ENCODE assay signal across 20 cellular contexts in the genomic region with DNA sequence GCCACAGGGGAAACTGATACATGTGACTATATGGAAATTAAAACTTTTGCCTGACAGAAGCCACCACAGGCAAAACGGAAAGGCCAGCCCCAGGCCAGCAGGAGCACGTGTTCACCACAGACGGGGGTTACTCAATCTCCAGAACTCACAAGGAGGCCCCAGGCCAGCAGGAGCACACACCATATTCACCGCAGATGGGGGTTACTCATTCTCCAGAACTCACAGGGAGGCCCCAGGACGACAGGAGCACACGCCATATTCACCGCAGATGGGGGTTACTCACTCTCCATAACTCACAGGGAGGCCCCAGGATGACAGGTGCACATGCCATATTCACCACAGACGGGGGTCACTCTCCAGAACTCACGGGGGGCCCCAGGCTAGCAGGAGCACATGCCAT.
DNase-seq lines count a peak whose midpoint lies in the region; ATAC-seq and TF ChIP-seq lines count a peak whose summit lies in the region.
"Had no signal": no experiment of that assay in that cellular context is flagged by ENCODE, and none has a peak within 500 bp of the region (broad histone marks: within the 10 kb centered on the region; RNA-seq: fewer than 3 reads in every experiment).

No MANE protein-coding gene starts in this region.

- CTCF ChIA-PET in activated CD8-positive, alpha-beta T cell treated with anti-CD3 and anti-CD28 coated beads for 36 hours (lab: Charles Lee), result no interaction called here
- CTCF ChIA-PET in GM10248 (lab: Yijun Ruan, JAX), result no interaction called here

- ATAC-seq in stimulated activated naive B cell treated with anti-CD40 and anti-IgM and Interleukin-4, amounts not matched to agents 10 μg/mL and 1 μg/mL and 100 μg/mL, for 72 hours (replicated peaks), result no peak
- no peak for ATAC-seq in activated CD8-positive, alpha-beta T cell treated with anti-CD3 and anti-CD28 coated beads for 36 hours
- no peak for ATAC-seq in HG03095 (IDR thresholded peaks at IDR 0.05; ENCODE audit: unreplicated experiment)
- ATAC-seq: body of pancreas; CD8-positive, alpha-beta T cell; Panc1; stimulated activated memory B cell treated with anti-CD40 and anti-IgM and Interleukin-4, amounts not matched to agents 10 μg/mL and 1 μg/mL and 100 μg/mL, for 72 hours had no signal

- DNase-seq in activated T-cell treated with anti-CD3 and anti-CD28 coated beads, Interleukin-2, amount 50 U/mL, for 24 hours, result no peak
- DNase-seq in activated T-cell treated with anti-CD3 and anti-CD28 coated beads, Interleukin-2, amount 50 U/mL, for 48 hours, result no peak
- DNase-seq in NB4 (ENCODE audit: low read depth), result peak; percentile 98
- DNase-seq in astrocyte of the spinal cord (ENCODE audit: low read depth, low spot score), result peak; percentile 89
- no peak for DNase-seq in stimulated activated naive B cell treated with anti-CD40 and anti-IgM and Interleukin-4, amounts not matched to agents 10 μg/mL and 1 μg/mL and 100 μg/mL, for 72 hours
- DNase-seq in activated CD8-positive, alpha-beta T cell treated with anti-CD3 and anti-CD28 coated beads for 36 hours, result no peak
- no peak for DNase-seq in GM10248 (ENCODE audit: extremely low spot score)
- DNase-seq: 8988T; activated CD4-positive, alpha-beta T cell treated with anti-CD3 and anti-CD28 coated beads, Interleukin-2, amount 50 U/mL, for 1 hour; activated naive CD4-positive, alpha-beta T cell treated with anti-CD3 and anti-CD28 coated beads for 36 hours; body of pancreas; CD8-positive, alpha-beta T cell; DMS79 treated with DMSO at 0.1 percent for 48 hours; left ventricle myocardium inferior; NCI-H774; retina had no signal

- peaks cover 46% of the 10 kb centered on the region for H3K36me3 Mint-ChIP-seq in activated T-cell treated with anti-CD3 and anti-CD28 coated beads, Interleukin-2, amount 50 U/mL, for 24 hours (ENCODE audit: low read depth)
- peaks cover 36 to 45% of the 10 kb centered on the region in 2 donors for H3K36me3 Mint-ChIP-seq in stimulated activated naive B cell treated with anti-CD40 and anti-IgM and Interleukin-4, amounts not matched to agents 10 μg/mL and 1 μg/mL and 100 μg/mL, for 72 hours
- peaks cover 1% of the 10 kb centered on the region for H3K36me3 Mint-ChIP-seq in activated CD8-positive, alpha-beta T cell treated with anti-CD3 and anti-CD28 coated beads for 36 hours (ENCODE audit: low read depth)

- H3K27me3 Mint-ChIP-seq in activated T-cell treated with anti-CD3 and anti-CD28 coated beads, Interleukin-2, amount 50 U/mL, for 24 hours, result no peaks in the 10 kb centered on the region
- H3K27me3 Mint-ChIP-seq in stimulated activated naive B cell treated with anti-CD40 and anti-IgM and Interleukin-4, amounts not matched to agents 10 μg/mL and 1 μg/mL and 100 μg/mL, for 72 hours, result no peaks in the 10 kb centered on the region
- no peaks in the 10 kb centered on the region for H3K27me3 Mint-ChIP-seq in activated CD8-positive, alpha-beta T cell treated with anti-CD3 and anti-CD28 coated beads for 36 hours
- H3K27me3 Mint-ChIP-seq: stimulated activated memory B cell treated with anti-CD40 and anti-IgM and Interleukin-4, amounts not matched to agents 10 μg/mL and 1 μg/mL and 100 μg/mL, for 72 hours had no signal

- no peak overlapping the region for H3K4me3 ChIP-seq in NB4 (ENCODE audit: low read depth, low read length)
- H3K4me3 ChIP-seq in astrocyte of the spinal cord (ENCODE audit: low read depth, low read length), result no peak overlapping the region
- H3K4me3 ChIP-seq: body of pancreas, left ventricle myocardium inferior, tibial nerve had no signal

- TF ChIP-seq CTCF in NB4 (IDR thresholded peaks at IDR 0.05; ENCODE audit: low read depth, low read length), result no peak
- TF ChIP-seq CTCF in astrocyte of the spinal cord (IDR thresholded peaks at IDR 0.05; ENCODE audit: low read depth, low read length), result no peak
- no peak for TF ChIP-seq CTCF in activated CD8-positive, alpha-beta T cell treated with anti-CD3 and anti-CD28 coated beads for 36 hours (IDR thresholded peaks at IDR 0.05)
- TF ChIP-seq CTCF in GM10248 (IDR thresholded peaks at IDR 0.05; ENCODE audit: control extremely low read depth, extremely low read depth, low read depth, missing control alignments), result no peak

- intact Hi-C loops in activated CD8-positive, alpha-beta T cell treated with anti-CD3 and anti-CD28 coated beads for 36 hours (cut with micrococcal nuclease), result no loop called here

- H3K4me1 Mint-ChIP-seq in activated T-cell treated with anti-CD3 and anti-CD28 coated beads, Interleukin-2, amount 50 U/mL, for 24 hours (ENCODE audit: low read depth), result no peaks in the 10 kb centered on the region
- H3K4me1 Mint-ChIP-seq in stimulated activated naive B cell treated with anti-CD40 and anti-IgM and Interleukin-4, amounts not matched to agents 10 μg/mL and 1 μg/mL and 100 μg/mL, for 72 hours, result no peaks in the 10 kb centered on the region
- H3K4me1 Mint-ChIP-seq in activated CD8-positive, alpha-beta T cell treated with anti-CD3 and anti-CD28 coated beads for 36 hours (ENCODE audit: low read depth), result no peaks in the 10 kb centered on the region
- H3K4me1 Mint-ChIP-seq: stimulated activated memory B cell treated with anti-CD40 and anti-IgM and Interleukin-4, amounts not matched to agents 10 μg/mL and 1 μg/mL and 100 μg/mL, for 72 hours had no signal

- no peak for TF ChIP-seq POLR2A in NB4 (IDR thresholded peaks at IDR 0.05; ENCODE audit: extremely low read depth, insufficient read length)

- no peak overlapping the region for H3K4me3 Mint-ChIP-seq in activated T-cell treated with anti-CD3 and anti-CD28 coated beads, Interleukin-2, amount 50 U/mL, for 24 hours
- H3K4me3 Mint-ChIP-seq in stimulated activated naive B cell treated with anti-CD40 and anti-IgM and Interleukin-4, amounts not matched to agents 10 μg/mL and 1 μg/mL and 100 μg/mL, for 72 hours, result no peak overlapping the region
- no peak overlapping the region for H3K4me3 Mint-ChIP-seq in activated CD8-positive, alpha-beta T cell treated with anti-CD3 and anti-CD28 coated beads for 36 hours
- H3K4me3 Mint-ChIP-seq: activated naive CD4-positive, alpha-beta T cell treated with anti-CD3 and anti-CD28 coated beads for 36 hours; CD8-positive, alpha-beta T cell; stimulated activated memory B cell treated with anti-CD40 and anti-IgM and Interleukin-4, amounts not matched to agents 10 μg/mL and 1 μg/mL and 100 μg/mL, for 72 hours had no signal

- H3K27ac Mint-ChIP-seq in activated T-cell treated with anti-CD3 and anti-CD28 coated beads, Interleukin-2, amount 50 U/mL, for 24 hours, result peak overlapping the region; percentile 7
- peak overlapping the region; percentile 62 for H3K27ac Mint-ChIP-seq in stimulated activated naive B cell treated with anti-CD40 and anti-IgM and Interleukin-4, amounts not matched to agents 10 μg/mL and 1 μg/mL and 100 μg/mL, for 72 hours
- H3K27ac Mint-ChIP-seq in activated CD8-positive, alpha-beta T cell treated with anti-CD3 and anti-CD28 coated beads for 36 hours, result no peak overlapping the region
- H3K27ac Mint-ChIP-seq: activated naive CD4-positive, alpha-beta T cell treated with anti-CD3 and anti-CD28 coated beads for 36 hours; CD8-positive, alpha-beta T cell; stimulated activated memory B cell treated with anti-CD40 and anti-IgM and Interleukin-4, amounts not matched to agents 10 μg/mL and 1 μg/mL and 100 μg/mL, for 72 hours had no signal

- in situ Hi-C loops in astrocyte of the spinal cord (cut with HindIII; ENCODE audit: low sequenced_read_pairs), result no loop called here

- POLR2A ChIA-PET in activated CD8-positive, alpha-beta T cell treated with anti-CD3 and anti-CD28 coated beads for 36 hours (lab: Charles Lee), result no interaction called here
- POLR2A ChIA-PET in GM10248 (lab: Yijun Ruan, JAX), result no interaction called here

- no peaks in the 10 kb centered on the region for H3K9me3 Mint-ChIP-seq in activated T-cell treated with anti-CD3 and anti-CD28 coated beads, Interleukin-2, amount 50 U/mL, for 24 hours
- H3K9me3 Mint-ChIP-seq in stimulated activated naive B cell treated with anti-CD40 and anti-IgM and Interleukin-4, amounts not matched to agents 10 μg/mL and 1 μg/mL and 100 μg/mL, for 72 hours, result no peaks in the 10 kb centered on the region
- H3K9me3 Mint-ChIP-seq in activated CD8-positive, alpha-beta T cell treated with anti-CD3 and anti-CD28 coated beads for 36 hours, result no peaks in the 10 kb centered on the region
- H3K9me3 Mint-ChIP-seq: activated naive CD4-positive, alpha-beta T cell treated with anti-CD3 and anti-CD28 coated beads for 36 hours; CD8-positive, alpha-beta T cell; stimulated activated memory B cell treated with anti-CD40 and anti-IgM and Interleukin-4, amounts not matched to agents 10 μg/mL and 1 μg/mL and 100 μg/mL, for 72 hours had no signal

Comparison
In these comparisons a context has a peak if more than half of its experiments do, and no peak if none do; other contexts are left out.
1. DNase-seq: peak in NB4 (single experiment) and astrocyte of the spinal cord (single experiment); none in activated T-cell treated with anti-CD3 and anti-CD28 coated beads, Interleukin-2, amount 50 U/mL, for 24 hours (single experiment), activated T-cell treated with anti-CD3 and anti-CD28 coated beads, Interleukin-2, amount 50 U/mL, for 48 hours (0 of 2), stimulated activated naive B cell treated with anti-CD40 and anti-IgM and Interleukin-4, amounts not matched to agents 10 μg/mL and 1 μg/mL and 100 μg/mL, for 72 hours (single experiment), activated CD8-positive, alpha-beta T cell treated with anti-CD3 and anti-CD28 coated beads for 36 hours (single experiment) and GM10248 (single experiment).